Comparison of ENCODE assay signal across 8 cellular contexts in the genomic region with DNA sequence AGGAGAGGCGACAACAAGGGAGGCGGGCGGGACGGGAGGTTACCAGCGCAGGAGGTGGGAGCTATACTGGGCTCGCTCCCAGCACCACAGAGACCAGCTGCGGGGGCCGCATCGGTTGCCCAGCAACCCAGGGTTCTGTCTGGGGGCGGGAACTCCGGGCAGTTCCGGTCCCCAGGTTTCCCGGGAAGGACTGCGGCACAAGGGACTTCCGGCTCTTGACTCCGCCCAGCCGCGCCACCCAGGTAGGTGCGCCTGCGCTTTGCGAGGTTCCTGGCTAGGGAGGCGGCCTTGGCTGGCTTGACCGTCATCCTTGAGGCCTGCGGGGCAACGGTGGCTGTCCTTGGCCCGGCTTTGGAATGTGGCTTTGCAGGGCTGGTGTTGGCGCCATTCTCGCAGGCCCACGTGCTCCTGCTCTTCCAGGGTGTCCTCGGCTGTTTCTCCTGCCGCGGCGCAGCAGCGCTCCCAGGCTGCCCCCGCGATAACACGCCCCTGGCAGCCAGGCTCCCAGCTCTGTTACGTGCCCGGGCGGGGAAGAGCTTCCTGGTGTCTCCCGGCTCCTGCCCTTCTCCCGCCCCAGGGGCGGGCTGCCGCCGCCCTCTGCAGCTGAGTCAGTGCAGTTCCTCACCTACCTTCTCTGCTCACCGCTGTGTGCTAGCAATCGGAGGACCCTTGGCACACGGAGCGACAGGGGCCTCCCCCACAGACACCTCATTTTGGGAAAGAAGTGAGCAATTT. TPM values are rescaled to one million over a fixed set of nuclear protein-coding genes. Genes with fewer than 3 reads are reported as not detected.
DNase-seq lines count a peak whose midpoint lies in the region; ATAC-seq and TF ChIP-seq lines count a peak whose summit lies in the region.

A gene with protein sequence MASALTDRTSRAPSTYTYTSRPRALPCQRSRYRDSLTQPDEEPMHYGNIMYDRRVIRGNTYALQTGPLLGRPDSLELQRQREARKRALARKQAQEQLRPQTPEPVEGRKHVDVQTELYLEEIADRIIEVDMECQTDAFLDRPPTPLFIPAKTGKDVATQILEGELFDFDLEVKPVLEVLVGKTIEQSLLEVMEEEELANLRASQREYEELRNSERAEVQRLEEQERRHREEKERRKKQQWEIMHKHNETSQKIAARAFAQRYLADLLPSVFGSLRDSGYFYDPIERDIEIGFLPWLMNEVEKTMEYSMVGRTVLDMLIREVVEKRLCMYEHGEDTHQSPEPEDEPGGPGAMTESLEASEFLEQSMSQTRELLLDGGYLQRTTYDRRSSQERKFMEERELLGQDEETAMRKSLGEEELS (minus strand): TSS at position 534 of the 735 bp plus-strand sequence. CDS start 652 bp downstream, outside the sequence.

- H3K36me3 Mint-ChIP-seq in CD8-positive, alpha-beta memory T cell: peaks cover 0 to 11% (median 7%) of the 10 kb centered on the region in 3 donors
- peaks cover 9% of the 10 kb centered on the region for H3K36me3 Mint-ChIP-seq in activated CD8-positive, alpha-beta T cell treated with anti-CD3 and anti-CD28 coated beads for 36 hours (ENCODE audit: low read depth)

- POLR2A ChIA-PET in CD8-positive, alpha-beta memory T cell (lab: Charles Lee): interaction anchor here (0.6 to 1.6 kb wide), 5 partner anchors 9 to 108 kb away, joined by 3 to 5 read pairs (median 3); a partner anchor contains a TSS
- POLR2A ChIA-PET in activated CD8-positive, alpha-beta T cell treated with anti-CD3 and anti-CD28 coated beads for 36 hours (lab: Charles Lee): interaction anchor here (0.8 to 2.8 kb wide), 11 partner anchors 12 to 203 kb away, joined by 3 to 20 read pairs (median 4); a partner anchor contains a TSS

- H3K9me3 Mint-ChIP-seq in CD8-positive, alpha-beta memory T cell: no peaks in the 10 kb centered on the region
- no peaks in the 10 kb centered on the region for H3K9me3 Mint-ChIP-seq in activated CD8-positive, alpha-beta T cell treated with anti-CD3 and anti-CD28 coated beads for 36 hours

- WGBS in ectodermal cell, 2 experiments: 0% methylated on average over 49 of the region's 49 CpGs

- CTCF ChIA-PET in CD8-positive, alpha-beta memory T cell (lab: Charles Lee): interaction anchor here (0.8 to 14.7 kb wide), 14 partner anchors 9 to 339 kb away, joined by 3 to 261 read pairs (median 4); a partner anchor contains a TSS
- CTCF ChIA-PET in activated CD8-positive, alpha-beta T cell treated with anti-CD3 and anti-CD28 coated beads for 36 hours (lab: Charles Lee): interaction anchor here (0.7 to 3.1 kb wide), 21 partner anchors 8 to 309 kb away, joined by 3 to 28 read pairs (median 5); a partner anchor contains a TSS

- no peaks in the 10 kb centered on the region for H3K27me3 Mint-ChIP-seq in CD8-positive, alpha-beta memory T cell
- no peaks in the 10 kb centered on the region for H3K27me3 Mint-ChIP-seq in activated CD8-positive, alpha-beta T cell treated with anti-CD3 and anti-CD28 coated beads for 36 hours

- H3K27ac ChIP-seq in CD8-positive, alpha-beta memory T cell (ENCODE audit: low read depth, low read length): peak within 1 kb of the TSS; percentile 86
- H3K27ac ChIP-seq in ectodermal cell (ENCODE audit: insufficient read depth, low read depth, low read length, poor library complexity, severe bottlenecking) (peak within 1 kb of the TSS; percentile 87), lower lobe of right lung (peak within 1 kb of the TSS; percentile 91)

- peaks cover 20% of the 10 kb centered on the region for H3K4me1 ChIP-seq in CD8-positive, alpha-beta memory T cell (ENCODE audit: insufficient read depth, low read length)
- H3K4me1 ChIP-seq in ectodermal cell (ENCODE audit: control insufficient read depth, insufficient read depth, low read length): no peaks in the 10 kb centered on the region
- peaks cover 18% of the 10 kb centered on the region for H3K4me1 ChIP-seq in lower lobe of right lung

- H3K27ac Mint-ChIP-seq in CD8-positive, alpha-beta memory T cell: peak within 1 kb of the TSS; percentile 83 to 98 (median 94)
- H3K27ac Mint-ChIP-seq in activated CD8-positive, alpha-beta T cell treated with anti-CD3 and anti-CD28 coated beads for 36 hours: peak within 1 kb of the TSS; percentile 81

- H3K9me3 ChIP-seq in CD8-positive, alpha-beta memory T cell (ENCODE audit: low read length): no peaks in the 10 kb centered on the region
- H3K9me3 ChIP-seq in ectodermal cell (ENCODE audit: control insufficient read depth, low read length) (no peaks in the 10 kb centered on the region), lower lobe of right lung (no peaks in the 10 kb centered on the region)

- H3K4me1 Mint-ChIP-seq in CD8-positive, alpha-beta memory T cell: peaks cover 30 to 47% (median 35%) of the 10 kb centered on the region in 3 donors
- H3K4me1 Mint-ChIP-seq in activated CD8-positive, alpha-beta T cell treated with anti-CD3 and anti-CD28 coated beads for 36 hours (ENCODE audit: low read depth): peaks cover 42% of the 10 kb centered on the region

- H3K4me3 Mint-ChIP-seq in CD8-positive, alpha-beta memory T cell: peak within 1 kb of the TSS; percentile 96 to 99 (median 98)
- peak within 1 kb of the TSS; percentile 83 for H3K4me3 Mint-ChIP-seq in activated CD8-positive, alpha-beta T cell treated with anti-CD3 and anti-CD28 coated beads for 36 hours

- peak; percentile 94 for ATAC-seq in GM19455 (IDR thresholded peaks at IDR 0.05; ENCODE audit: unreplicated experiment)
- ATAC-seq in activated CD8-positive, alpha-beta T cell treated with anti-CD3 and anti-CD28 coated beads for 36 hours: peak; percentile 89
- peak; percentile 97 for ATAC-seq in lower lobe of right lung

- DNase-seq in CD8-positive, alpha-beta memory T cell: peak; percentile 84 to 91 (median 84)
- DNase-seq in HK-2 (ENCODE audit: unreplicated experiment) (peak; percentile 96), NCI-H82 treated with DMSO at 0.1 percent for 48 hours (lab: John Stamatoyannopoulos, UW; ENCODE audit: unreplicated experiment) (peak; percentile 86), lower lobe of right lung (peak; percentile 96)
- peak; percentile 96 for DNase-seq in activated CD8-positive, alpha-beta T cell treated with anti-CD3 and anti-CD28 coated beads for 36 hours
- DNase-seq in stimulated activated CD4-positive, alpha-beta T cell treated with anti-CD3 and anti-CD28 coated beads, TNF-alpha, amount 100 ng/mL, for 1 hour (ENCODE audit: low read depth in 3 of 3, low spot score in 1 of 3): peak; percentile 64 to 88 (median 74)

- no peaks in the 10 kb centered on the region for H3K27me3 ChIP-seq in CD8-positive, alpha-beta memory T cell (ENCODE audit: insufficient read depth, low read length, poor library complexity, severe bottlenecking)
- H3K27me3 ChIP-seq in ectodermal cell (ENCODE audit: control insufficient read depth, insufficient read depth, low read length, poor library complexity, severe bottlenecking): peaks cover 3% of the 10 kb centered on the region
- no peaks in the 10 kb centered on the region for H3K27me3 ChIP-seq in lower lobe of right lung (ENCODE audit: low read depth)

- no peak for TF ChIP-seq CTCF in activated CD8-positive, alpha-beta T cell treated with anti-CD3 and anti-CD28 coated beads for 36 hours (IDR thresholded peaks at IDR 0.05)
- peak; percentile 19 for TF ChIP-seq CTCF in lower lobe of right lung (IDR thresholded peaks at IDR 0.05)

- intact Hi-C loops in activated CD8-positive, alpha-beta T cell treated with anti-CD3 and anti-CD28 coated beads for 36 hours (cut with micrococcal nuclease): no loop called here
- intact Hi-C loops in lower lobe of right lung (cut with DNase I): no loop called here

- H3K36me3 ChIP-seq in CD8-positive, alpha-beta memory T cell (ENCODE audit: insufficient read depth, low read length): no peaks in the 10 kb centered on the region
- H3K36me3 ChIP-seq in ectodermal cell (ENCODE audit: control insufficient read depth, insufficient read depth, low read length): no peaks in the 10 kb centered on the region
- no peaks in the 10 kb centered on the region for H3K36me3 ChIP-seq in lower lobe of right lung

- H3K4me3 ChIP-seq in CD8-positive, alpha-beta memory T cell (ENCODE audit: low read length): peak within 1 kb of the TSS; percentile 95
- H3K4me3 ChIP-seq in ectodermal cell (ENCODE audit: insufficient read depth, low read depth, low read length) (peak within 1 kb of the TSS; percentile 72), lower lobe of right lung (peak within 1 kb of the TSS; percentile 83)

RNA-seq across cellular contexts. Expression of the gene that starts here (rescaled TPM):
- 1 to 10 TPM; 4.2 to 4.4 TPM for total RNA-seq in CD8-positive, alpha-beta memory T cell
- 3.3 TPM for polyA plus RNA-seq in CD8-positive, alpha-beta memory T cell
- 1 to 10 TPM; 4.2 TPM for total RNA-seq in activated CD8-positive, alpha-beta T cell treated with anti-CD3 and anti-CD28 coated beads for 36 hours
- polyA plus RNA-seq in ectodermal cell (2013, experiment 1 of 4): 4.8 TPM
- 4.9 TPM for polyA plus RNA-seq in ectodermal cell (2013, experiment 2 of 4)
- 3.7 TPM for polyA plus RNA-seq in ectodermal cell (2013, experiment 3 of 4)
- 4.9 TPM for polyA plus RNA-seq in ectodermal cell (2013, experiment 4 of 4)
- total RNA-seq in lower lobe of right lung: 24.2 TPM

Comparison
In these comparisons a context has a peak if more than half of its experiments do, and no peak if none do; other contexts are left out.
1. Peak in every context shown above with its lines: DNase-seq, ATAC-seq, H3K4me3 ChIP-seq and H3K27ac ChIP-seq.